18 cellular contexts compared by ENCODE assay signal in the genomic region with DNA sequence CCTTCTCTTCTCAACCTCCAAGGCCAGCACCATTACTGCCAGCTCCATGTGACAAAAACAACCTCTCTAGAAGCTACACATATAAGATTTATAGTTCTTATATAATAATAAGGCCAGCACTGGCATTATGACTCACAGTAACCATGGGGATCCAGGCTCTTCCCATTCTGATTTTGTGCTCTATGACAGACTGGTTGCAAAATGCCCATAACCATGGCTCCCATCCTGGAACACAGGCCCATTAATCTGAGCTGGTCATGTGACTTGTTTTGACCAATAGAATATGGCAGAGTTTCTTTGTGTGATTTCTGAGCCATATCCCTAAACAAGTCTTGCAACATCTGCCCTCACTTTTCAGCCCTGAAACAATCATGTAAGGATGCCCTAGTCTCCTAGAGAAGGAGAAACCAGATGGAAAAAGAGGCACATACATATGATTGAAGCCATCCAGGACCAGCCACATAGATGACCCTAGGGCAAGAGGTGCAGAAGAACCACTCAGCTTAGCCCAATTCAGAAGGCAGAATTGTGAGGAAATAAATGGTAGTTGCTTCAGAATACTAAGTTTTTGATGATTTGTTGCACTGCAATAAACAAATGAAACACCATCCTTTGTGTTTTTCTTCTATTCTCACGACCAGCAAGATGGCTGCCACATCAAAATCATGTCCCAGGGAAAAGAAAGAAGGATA.
"Had no signal": no experiment of that assay in that cellular context is flagged by ENCODE, and none has a peak within 500 bp of the region (broad histone marks: within the 10 kb centered on the region; RNA-seq: fewer than 3 reads in every experiment).

No MANE protein-coding gene starts in this region.

- DNase-seq: activated gamma-delta T cell treated with Interleukin-2 at 50 U/mL for 16 hours; activated T-cell treated with anti-CD3 and anti-CD28 coated beads, Interleukin-2, amount 50 U/mL, for 1 hour; aorta; central memory CD4-positive, alpha-beta T cell; effector memory CD8-positive, alpha-beta T cell; kidney; lower lobe of right lung; naive thymus-derived CD8-positive, alpha-beta T cell; spleen; stimulated activated CD4-positive, alpha-beta T cell treated with anti-CD3 and anti-CD28 coated beads, Interleukin-4, amount 100 ng/mL, for 1 hour; stimulated activated naive CD4-positive, alpha-beta T cell treated with Interleukin-2 at 50 U/mL for 16 hours; T-helper 1 cell; upper lobe of right lung had no signal

- H3K9me3 Mint-ChIP-seq: activated naive CD4-positive, alpha-beta T cell treated with anti-CD3 and anti-CD28 coated beads, Interleukin-2, amount 50 U/mL, for 24 hours; effector memory CD8-positive, alpha-beta T cell; naive thymus-derived CD8-positive, alpha-beta T cell; neural progenitor cell had no signal

- ATAC-seq: effector memory CD8-positive, alpha-beta T cell; left lobe of liver; lower lobe of right lung; naive thymus-derived CD8-positive, alpha-beta T cell; upper lobe of right lung had no signal

- H3K36me3 ChIP-seq: lower lobe of right lung, neural progenitor cell, spleen, upper lobe of right lung had no signal

- H3K4me3 ChIP-seq: lower lobe of right lung, neural progenitor cell, spleen, upper lobe of right lung had no signal

- H3K27me3 Mint-ChIP-seq: progenitor cell of endocrine pancreas had no signal

- H3K4me3 Mint-ChIP-seq: activated naive CD4-positive, alpha-beta T cell treated with anti-CD3 and anti-CD28 coated beads, Interleukin-2, amount 50 U/mL, for 24 hours; brain; effector memory CD8-positive, alpha-beta T cell; naive thymus-derived CD8-positive, alpha-beta T cell; neural progenitor cell had no signal

- H3K4me1 ChIP-seq: lower lobe of right lung, neural progenitor cell, spleen, upper lobe of right lung had no signal

- H3K27ac Mint-ChIP-seq: activated naive CD4-positive, alpha-beta T cell treated with anti-CD3 and anti-CD28 coated beads, Interleukin-2, amount 50 U/mL, for 24 hours; brain; effector memory CD8-positive, alpha-beta T cell; naive thymus-derived CD8-positive, alpha-beta T cell; neural progenitor cell; progenitor cell of endocrine pancreas had no signal

- H3K27me3 ChIP-seq: neural progenitor cell, upper lobe of right lung had no signal

- H3K9me3 ChIP-seq: lower lobe of right lung, spleen, upper lobe of right lung had no signal

- H3K27ac ChIP-seq: lower lobe of right lung, neural progenitor cell, spleen, upper lobe of right lung had no signal

- H3K4me1 Mint-ChIP-seq: activated naive CD4-positive, alpha-beta T cell treated with anti-CD3 and anti-CD28 coated beads, Interleukin-2, amount 50 U/mL, for 24 hours; naive thymus-derived CD8-positive, alpha-beta T cell had no signal

- H3K36me3 Mint-ChIP-seq: activated naive CD4-positive, alpha-beta T cell treated with anti-CD3 and anti-CD28 coated beads, Interleukin-2, amount 50 U/mL, for 24 hours; brain; naive thymus-derived CD8-positive, alpha-beta T cell; neural progenitor cell had no signal
